Comparison of ENCODE assay signal across 29 cellular contexts in genomic region chr22:44937216-44937615, GRCh38.
"Had no signal": no experiment of that assay in that cellular context is flagged by ENCODE, and none has a peak within 500 bp of the region (broad histone marks: within the 10 kb centered on the region; RNA-seq: fewer than 3 reads in every experiment).

No MANE protein-coding gene starts in this region.

- H3K36me3 ChIP-seq: adrenal gland, esophagus squamous epithelium, heart left ventricle had no signal

- H3K27me3 ChIP-seq: adrenal gland had no signal

- H3K4me3 ChIP-seq: adrenal gland, body of pancreas, esophagus squamous epithelium, heart left ventricle had no signal

- H3K36me3 Mint-ChIP-seq: activated naive CD4-positive, alpha-beta T cell treated with anti-CD3 and anti-CD28 coated beads, Interleukin-2, amount 50 U/mL, for 24 hours; activated naive CD8-positive, alpha-beta T cell treated with anti-CD3 and anti-CD28 coated beads for 36 hours had no signal

- H3K9me3 Mint-ChIP-seq: activated CD4-positive, alpha-beta memory T cell treated with anti-CD3 and anti-CD28 coated beads, Interleukin-2, amount 10 ng/mL, durations not matched to agents 7 days and 5 days; activated CD4-positive, alpha-beta T cell treated with anti-CD3 and anti-CD28 coated beads, Interleukin-2, amount 10 ng/mL, durations not matched to agents 7 days and 5 days; activated naive CD4-positive, alpha-beta T cell treated with anti-CD3 and anti-CD28 coated beads for 36 hours; activated naive CD4-positive, alpha-beta T cell treated with anti-CD3 and anti-CD28 coated beads, Interleukin-2, amount 50 U/mL, for 24 hours; activated naive CD8-positive, alpha-beta T cell treated with anti-CD3 and anti-CD28 coated beads for 36 hours; activated naive CD8-positive, alpha-beta T cell treated with anti-CD3 and anti-CD28 coated beads, Interleukin-2, amount 50 U/mL, for 24 hours; activated T-helper 1 cell treated with anti-CD3 and anti-CD28 coated beads, Interleukin-12 subunit alpha, Interleukin-12 subunit beta, Interleukin-2, Interleukin-4 antibody, amounts not matched to agents 30 ng/mL and 10 ng/mL and 1 ng/mL, durations not matched to agents 14 hours and 24 hours and 36 hours; activated T-helper 2 cell treated with anti-CD3 and anti-CD28 coated beads, Interferon-gamma antibody, Interleukin-2, Interleukin-4, amounts not matched to agents 10 μg/mL and 5 μg/mL and 100 μg/mL, durations not matched to agents 14 hours and 24 hours and 36 hours; effector memory CD8-positive, alpha-beta T cell; T-helper 2 cell treated with Interferon-gamma antibody and Interleukin-4, amounts not matched to agents 5 μg/mL and 100 μg/mL, for 36 hours had no signal

- H3K4me3 Mint-ChIP-seq: activated CD4-positive, alpha-beta memory T cell treated with anti-CD3 and anti-CD28 coated beads, Interleukin-2, amount 10 ng/mL, durations not matched to agents 7 days and 5 days; activated CD4-positive, alpha-beta T cell treated with anti-CD3 and anti-CD28 coated beads, Interleukin-2, amount 10 ng/mL, durations not matched to agents 7 days and 5 days; activated naive CD4-positive, alpha-beta T cell treated with anti-CD3 and anti-CD28 coated beads for 36 hours; activated naive CD4-positive, alpha-beta T cell treated with anti-CD3 and anti-CD28 coated beads, Interleukin-2, amount 50 U/mL, for 24 hours; activated naive CD8-positive, alpha-beta T cell treated with anti-CD3 and anti-CD28 coated beads for 36 hours; activated naive CD8-positive, alpha-beta T cell treated with anti-CD3 and anti-CD28 coated beads, Interleukin-2, amount 50 U/mL, for 24 hours; activated T-helper 1 cell treated with anti-CD3 and anti-CD28 coated beads, Interleukin-12 subunit alpha, Interleukin-12 subunit beta, Interleukin-2, Interleukin-4 antibody, amounts not matched to agents 30 ng/mL and 10 ng/mL and 1 ng/mL, durations not matched to agents 14 hours and 24 hours and 36 hours; effector memory CD8-positive, alpha-beta T cell; T-helper 17 cell; T-helper 2 cell treated with Interferon-gamma antibody and Interleukin-4, amounts not matched to agents 5 μg/mL and 100 μg/mL, for 36 hours had no signal

- H3K27ac ChIP-seq: adrenal gland, body of pancreas, epithelial cell of prostate, esophagus squamous epithelium, heart left ventricle had no signal

- H3K9me3 ChIP-seq: adrenal gland, body of pancreas, esophagus squamous epithelium, heart left ventricle had no signal

- H3K4me1 Mint-ChIP-seq: activated CD4-positive, alpha-beta memory T cell treated with anti-CD3 and anti-CD28 coated beads, Interleukin-2, amount 10 ng/mL, durations not matched to agents 7 days and 5 days; activated CD4-positive, alpha-beta T cell treated with anti-CD3 and anti-CD28 coated beads, Interleukin-2, amount 10 ng/mL, durations not matched to agents 7 days and 5 days; activated naive CD4-positive, alpha-beta T cell treated with anti-CD3 and anti-CD28 coated beads, Interleukin-2, amount 50 U/mL, for 24 hours; activated naive CD8-positive, alpha-beta T cell treated with anti-CD3 and anti-CD28 coated beads for 36 hours; activated naive CD8-positive, alpha-beta T cell treated with anti-CD3 and anti-CD28 coated beads, Interleukin-2, amount 50 U/mL, for 24 hours had no signal

- ATAC-seq: activated naive CD8-positive, alpha-beta T cell treated with anti-CD3 and anti-CD28 coated beads, Interleukin-2, amount 50 U/mL, for 24 hours; body of pancreas; effector memory CD8-positive, alpha-beta T cell; heart left ventricle; T-helper 17 cell had no signal

- H3K27ac Mint-ChIP-seq: activated CD4-positive, alpha-beta memory T cell treated with anti-CD3 and anti-CD28 coated beads, Interleukin-2, amount 10 ng/mL, durations not matched to agents 7 days and 5 days; activated CD4-positive, alpha-beta T cell treated with anti-CD3 and anti-CD28 coated beads, Interleukin-2, amount 10 ng/mL, durations not matched to agents 7 days and 5 days; activated naive CD4-positive, alpha-beta T cell treated with anti-CD3 and anti-CD28 coated beads for 36 hours; activated naive CD4-positive, alpha-beta T cell treated with anti-CD3 and anti-CD28 coated beads, Interleukin-2, amount 50 U/mL, for 24 hours; activated naive CD8-positive, alpha-beta T cell treated with anti-CD3 and anti-CD28 coated beads for 36 hours; activated naive CD8-positive, alpha-beta T cell treated with anti-CD3 and anti-CD28 coated beads, Interleukin-2, amount 50 U/mL, for 24 hours; activated T-helper 1 cell treated with anti-CD3 and anti-CD28 coated beads, Interleukin-12 subunit alpha, Interleukin-12 subunit beta, Interleukin-2, Interleukin-4 antibody, amounts not matched to agents 30 ng/mL and 10 ng/mL and 1 ng/mL, durations not matched to agents 14 hours and 24 hours and 36 hours; activated T-helper 2 cell treated with anti-CD3 and anti-CD28 coated beads, Interferon-gamma antibody, Interleukin-2, Interleukin-4, amounts not matched to agents 10 μg/mL and 5 μg/mL and 100 μg/mL, durations not matched to agents 14 hours and 24 hours and 36 hours; effector memory CD8-positive, alpha-beta T cell; T-helper 17 cell; T-helper 2 cell treated with Interferon-gamma antibody and Interleukin-4, amounts not matched to agents 5 μg/mL and 100 μg/mL, for 36 hours had no signal

- H3K27me3 Mint-ChIP-seq: activated CD4-positive, alpha-beta memory T cell treated with anti-CD3 and anti-CD28 coated beads, Interleukin-2, amount 10 ng/mL, durations not matched to agents 7 days and 5 days; activated CD4-positive, alpha-beta T cell treated with anti-CD3 and anti-CD28 coated beads, Interleukin-2, amount 10 ng/mL, durations not matched to agents 7 days and 5 days; activated naive CD8-positive, alpha-beta T cell treated with anti-CD3 and anti-CD28 coated beads, Interleukin-2, amount 50 U/mL, for 24 hours had no signal

- DNase-seq: activated CD4-positive, alpha-beta memory T cell treated with anti-CD3 and anti-CD28 coated beads, Interleukin-2, amount 10 ng/mL, durations not matched to agents 7 days and 5 days; activated CD4-positive, alpha-beta T cell treated with anti-CD3 and anti-CD28 coated beads for 1 hour; activated CD4-positive, alpha-beta T cell treated with anti-CD3 and anti-CD28 coated beads for 4 hours; activated CD4-positive, alpha-beta T cell treated with anti-CD3 and anti-CD28 coated beads, Interleukin-2, amount 10 ng/mL, durations not matched to agents 7 days and 5 days; activated CD4-positive, alpha-beta T cell treated with anti-CD3 and anti-CD28 coated beads, Interleukin-2, amount 50 U/mL, for 4 hours; activated CD8-positive, alpha-beta memory T cell treated with anti-CD3 and anti-CD28 coated beads for 24 hours; activated effector memory CD4-positive, alpha-beta T cell treated with anti-CD3 and anti-CD28 coated beads, Interleukin-2, amount 50 U/mL, for 16 hours; activated naive CD4-positive, alpha-beta T cell treated with anti-CD3 and anti-CD28 coated beads for 36 hours; activated naive CD8-positive, alpha-beta T cell treated with anti-CD3 and anti-CD28 coated beads for 36 hours; activated naive CD8-positive, alpha-beta T cell treated with anti-CD3 and anti-CD28 coated beads, Interleukin-2, amount 50 U/mL, for 24 hours; activated T-cell treated with anti-CD3 and anti-CD28 coated beads, Interleukin-2, amount 50 U/mL, for 48 hours; adrenal gland; amygdala; body of pancreas; caudate nucleus; cortex of kidney; dermis blood vessel endothelial cell; effector CD4-positive, alpha-beta T cell; effector memory CD8-positive, alpha-beta T cell; esophagus squamous epithelium; foreskin melanocyte; heart left ventricle; T-helper 1 cell; T-helper 17 cell had no signal

- H3K4me1 ChIP-seq: adrenal gland, body of pancreas, esophagus squamous epithelium had no signal
